Comparison of ENCODE assay signal across 8 cellular contexts in the genomic region with DNA sequence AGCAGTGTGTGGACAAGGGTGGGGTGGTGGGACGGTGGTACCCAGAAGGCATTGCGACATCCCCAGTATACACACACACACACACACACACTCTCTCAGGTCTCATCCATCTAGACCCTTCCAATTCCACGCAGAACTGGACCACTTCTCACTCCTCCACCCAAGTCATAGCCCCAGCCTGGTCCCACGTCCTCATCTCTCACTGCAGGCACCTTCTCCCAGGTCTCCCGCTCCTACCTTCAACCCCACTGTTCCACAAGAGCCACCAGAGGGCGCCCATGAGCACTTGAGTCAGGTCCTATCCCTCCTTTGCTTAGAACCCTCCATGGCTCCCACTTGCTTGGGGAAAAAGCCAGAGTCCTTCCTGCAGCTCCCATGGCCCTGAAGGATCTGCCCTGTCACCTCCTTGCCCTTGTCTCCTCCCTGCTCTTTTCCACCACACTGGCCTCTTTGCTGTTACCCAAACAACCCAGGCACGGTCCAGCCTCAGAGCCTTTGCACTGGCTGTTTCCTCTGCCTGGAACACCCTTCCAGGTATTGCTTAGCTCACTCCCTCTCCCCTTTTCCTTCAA.
A peak's percentile ranks its signal among the peaks of the same experiment; 100 is the strongest.
DNase-seq lines count a peak whose midpoint lies in the region; ATAC-seq, FAIRE-seq and TF ChIP-seq lines count a peak whose summit lies in the region.

No MANE protein-coding gene starts in this region.

- H3K27me3 ChIP-seq in CD8-positive, alpha-beta T cell (ENCODE audit: insufficient read depth, low read length) = no peaks in the 10 kb centered on the region
- H3K27me3 ChIP-seq in iPS DF 6.9 (ENCODE audit: control insufficient read depth, insufficient read depth, low read length) = no peaks in the 10 kb centered on the region

- no CpG with 5 or more reads among the region's 7 CpGs for WGBS in iPS DF 6.9 (ENCODE audit: insufficient coverage, insufficient read length)

- POLR2A ChIA-PET in CD8-positive, alpha-beta T cell (lab: Charles Lee) = interaction anchor here (1.2 to 2.0 kb wide), 2 partner anchors 45 to 60 kb away, joined by 3 to 10 read pairs; no protein-coding TSS in a partner anchor

- no peak overlapping the region for H3K4me3 ChIP-seq in CD8-positive, alpha-beta T cell (ENCODE audit: low read depth, low read length)
- no peak overlapping the region for H3K4me3 ChIP-seq in iPS DF 6.9 (ENCODE audit: low read length)

- ATAC-seq in CD8-positive, alpha-beta T cell = peak; percentile 27
- ATAC-seq in GM21515 (IDR thresholded peaks at IDR 0.05; ENCODE audit: unreplicated experiment) (no peak), GM21576 (IDR thresholded peaks at IDR 0.05; ENCODE audit: unreplicated experiment) (no peak)

- H3K4me3 Mint-ChIP-seq in CD8-positive, alpha-beta T cell = no peak overlapping the region
- H3K4me3 Mint-ChIP-seq in activated naive CD8-positive, alpha-beta T cell treated with anti-CD3 and anti-CD28 coated beads for 36 hours = no peak overlapping the region

- H3K9me3 Mint-ChIP-seq in CD8-positive, alpha-beta T cell = no peaks in the 10 kb centered on the region
- H3K9me3 Mint-ChIP-seq in activated naive CD8-positive, alpha-beta T cell treated with anti-CD3 and anti-CD28 coated beads for 36 hours = no peaks in the 10 kb centered on the region

- H3K27ac ChIP-seq in CD8-positive, alpha-beta T cell (ENCODE audit: low read depth, low read length) = no peak overlapping the region
- H3K27ac ChIP-seq in iPS DF 6.9 (ENCODE audit: low read length) = no peak overlapping the region

- intact Hi-C loops in CD8-positive, alpha-beta T cell (cut with DNase I, micrococcal nuclease) = loop anchor here (2.0 kb wide), 1 partner anchor 62 kb away; a partner anchor contains a TSS

- no peaks in the 10 kb centered on the region for H3K36me3 ChIP-seq in CD8-positive, alpha-beta T cell (ENCODE audit: insufficient read depth, low read length)
- H3K36me3 ChIP-seq in iPS DF 6.9 (ENCODE audit: control insufficient read depth, insufficient read depth, low read length) = no peaks in the 10 kb centered on the region; the same call in 1 of the 2 replicates

- peak; percentile 47 for TF ChIP-seq CTCF in CD8-positive, alpha-beta T cell (IDR thresholded peaks at IDR 0.05)

- no peak overlapping the region for H3K27ac Mint-ChIP-seq in CD8-positive, alpha-beta T cell
- no peak overlapping the region for H3K27ac Mint-ChIP-seq in activated naive CD8-positive, alpha-beta T cell treated with anti-CD3 and anti-CD28 coated beads for 36 hours

- FAIRE-seq in HTR-8/SVneo (lab: Jason Lieb, UNC) = no peak

- no peaks in the 10 kb centered on the region for H3K27me3 Mint-ChIP-seq in CD8-positive, alpha-beta T cell (ENCODE audit: low read depth)
- no peaks in the 10 kb centered on the region for H3K27me3 Mint-ChIP-seq in activated naive CD8-positive, alpha-beta T cell treated with anti-CD3 and anti-CD28 coated beads for 36 hours

- DNase-seq in CD8-positive, alpha-beta T cell = peak; percentile 38 to 84 (median 75)
- DNase-seq in HTR-8/SVneo (ENCODE audit: insufficient read length, low spot score) = peak; percentile 38
- DNase-seq in T follicular helper cell (ENCODE audit: low read depth) = peak; percentile 67
- peak; percentile 73 for DNase-seq in activated naive CD8-positive, alpha-beta T cell treated with anti-CD3 and anti-CD28 coated beads for 36 hours
- DNase-seq in iPS DF 6.9 (ENCODE audit: low read depth, low spot score) = peak; percentile 60
- DNase-seq in stimulated activated CD4-positive, alpha-beta T cell treated with anti-CD3 and anti-CD28 coated beads, Interleukin-2, amount 100 ng/mL, for 4 hours (ENCODE audit: low read depth) = peak; percentile 71

- no peaks in the 10 kb centered on the region for H3K36me3 Mint-ChIP-seq in CD8-positive, alpha-beta T cell
- no peaks in the 10 kb centered on the region for H3K36me3 Mint-ChIP-seq in activated naive CD8-positive, alpha-beta T cell treated with anti-CD3 and anti-CD28 coated beads for 36 hours

- H3K9me3 ChIP-seq in CD8-positive, alpha-beta T cell (ENCODE audit: low read length) = no peaks in the 10 kb centered on the region
- H3K9me3 ChIP-seq in iPS DF 6.9 (ENCODE audit: control insufficient read depth, insufficient read depth, low read length) = no peaks in the 10 kb centered on the region

- CTCF ChIA-PET in CD8-positive, alpha-beta T cell (lab: Charles Lee) = interaction anchor here (0.5 to 2.5 kb wide), 20 partner anchors 11 to 377 kb away, joined by 3 to 18 read pairs (median 4); no protein-coding TSS in a partner anchor

- H3K4me1 Mint-ChIP-seq in CD8-positive, alpha-beta T cell (ENCODE audit: low read depth) = peaks cover 22% of the 10 kb centered on the region
- H3K4me1 Mint-ChIP-seq in activated naive CD8-positive, alpha-beta T cell treated with anti-CD3 and anti-CD28 coated beads for 36 hours = peaks cover 24% of the 10 kb centered on the region

- peaks cover 5% of the 10 kb centered on the region for H3K4me1 ChIP-seq in CD8-positive, alpha-beta T cell (ENCODE audit: insufficient read depth, low read length)
- H3K4me1 ChIP-seq in iPS DF 6.9 (ENCODE audit: control insufficient read depth, insufficient read depth, low read length) = peaks cover 4% of the 10 kb centered on the region
